ENCODE assay signal across 18 cellular contexts in genomic region chr7:40965745-40966144, GRCh38.
DNase-seq lines count a peak whose midpoint lies in the region; ATAC-seq and TF ChIP-seq lines count a peak whose summit lies in the region.
"Had no signal": no experiment of that assay in that cellular context is flagged by ENCODE, and none has a peak within 500 bp of the region (broad histone marks: within the 10 kb centered on the region; RNA-seq: fewer than 3 reads in every experiment).

No MANE protein-coding gene starts in this region.

- ATAC-seq in GM18868 (IDR thresholded peaks at IDR 0.05; ENCODE audit: unreplicated experiment) (peak; percentile 67), GM21723 (IDR thresholded peaks at IDR 0.05; ENCODE audit: unreplicated experiment) (peak; percentile 72), HG03095 (IDR thresholded peaks at IDR 0.05; ENCODE audit: unreplicated experiment) (peak; percentile 77)
- ATAC-seq: right cardiac atrium, T-cell had no signal

- peaks cover 34% of the 10 kb centered on the region for H3K4me1 ChIP-seq in OCI-LY1 (ENCODE audit: insufficient read depth, low read length, severe bottlenecking)

- TF ChIP-seq CTCF in OCI-LY1 (IDR thresholded peaks at IDR 0.05; ENCODE audit: low read length), result no peak

- no peaks in the 10 kb centered on the region for H4K20me1 ChIP-seq in OCI-LY1 (ENCODE audit: insufficient read depth, low read length)

- no peak overlapping the region; the same call in 1 of the 2 replicates for H3K9ac ChIP-seq in OCI-LY1 (ENCODE audit: low read length)

- no peak overlapping the region; the same call in 1 of the 2 replicates for H3K4me2 ChIP-seq in OCI-LY1 (ENCODE audit: low read length)

- no peaks in the 10 kb centered on the region for H3K9me3 ChIP-seq in OCI-LY1 (ENCODE audit: low read length)

- no peaks in the 10 kb centered on the region for H3K27me3 ChIP-seq in OCI-LY1 (ENCODE audit: insufficient read depth, low read length)

- no peaks in the 10 kb centered on the region for H3K9me2 ChIP-seq in OCI-LY1 (ENCODE audit: low read depth, low read length)

- no peak overlapping the region for H3K4me3 ChIP-seq in OCI-LY1 (ENCODE audit: low read depth, low read length, poor library complexity, severe bottlenecking)

- no peak for DNase-seq in activated CD4-positive, alpha-beta T cell treated with anti-CD3 and anti-CD28 coated beads, Interleukin-2, amount 50 U/mL, for 4 hours
- DNase-seq in AG08395 (ENCODE audit: low spot score), result no peak
- DNase-seq in SKM-1 treated with dmso at 0.1 percent for 144 hours (lab: John Stamatoyannopoulos, UW; ENCODE audit: unreplicated experiment), result no peak
- DNase-seq in cerebellum (ENCODE audit: low spot score), result no peak
- DNase-seq: activated CD4-positive, CD25-positive, alpha-beta regulatory T cell treated with anti-CD3 and anti-CD28 coated beads, Interleukin-2, amount 50 U/mL, for 72 hours; activated T-cell treated with anti-CD3 and anti-CD28 coated beads, Interleukin-2, amount 50 U/mL, for 1 hour; DND-41; foreskin fibroblast; Kasumi-1; NCI-H187; NCI-H526; right cardiac atrium; stimulated activated CD4-positive, alpha-beta T cell treated with anti-CD3 and anti-CD28 coated beads, Interleukin-2, amount 100 ng/mL, for 24 hours; T-cell had no signal

- H3F3A ChIP-seq in OCI-LY1 (ENCODE audit: insufficient read depth, low read length), result no peaks in the 10 kb centered on the region

- H2AFZ ChIP-seq in OCI-LY1 (ENCODE audit: low read length), result peak overlapping the region; percentile 57

- H3K36me3 ChIP-seq in OCI-LY1 (ENCODE audit: insufficient read depth, low read length), result no peaks in the 10 kb centered on the region

- H3K27ac ChIP-seq in OCI-LY1 (ENCODE audit: low read depth, low read length, poor library complexity, severe bottlenecking), result peak overlapping the region; percentile 78

- no peaks in the 10 kb centered on the region for H3K79me2 ChIP-seq in OCI-LY1 (ENCODE audit: insufficient read depth, low read length)
